Comparison of ENCODE assay signal across 1 cellular context in the genomic region with DNA sequence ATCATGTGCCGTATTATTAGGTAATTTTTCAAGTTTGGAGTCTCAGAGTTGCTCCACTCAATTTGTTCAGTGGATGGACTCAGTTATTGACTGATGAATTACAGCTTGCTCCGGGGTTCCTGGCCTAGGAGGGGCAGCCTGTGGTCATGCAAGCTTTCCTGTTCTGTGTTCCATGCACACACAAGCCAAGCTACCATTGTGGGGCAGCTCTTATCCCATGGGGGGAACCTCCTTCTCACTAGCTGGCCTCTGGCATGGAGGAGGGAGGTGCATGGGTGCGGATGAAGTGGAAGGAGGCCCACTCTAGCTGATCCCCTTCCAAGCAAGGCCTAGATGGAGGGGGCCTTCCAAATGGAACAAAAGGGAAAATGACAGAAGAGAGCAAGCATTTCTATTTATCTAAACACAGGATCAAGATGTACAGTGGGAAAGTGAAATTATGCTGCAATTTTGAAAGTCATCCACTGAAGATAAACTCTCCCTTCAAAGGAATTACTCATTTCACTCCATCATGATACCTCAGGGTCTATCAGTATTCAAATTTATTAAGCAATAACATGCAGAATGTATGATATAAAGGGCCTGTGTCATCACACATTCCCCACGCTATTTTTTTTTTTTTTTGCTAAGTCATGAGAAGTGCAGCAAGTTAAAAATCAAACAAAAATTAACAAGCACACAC.
TF ChIP-seq lines count a peak whose summit lies in the region.

No MANE protein-coding gene starts in this region.

TF ChIP-seq in SK-N-SH, 30 proteins besides CTCF, POLR2A, EP300 and RAD21 (continued from another document):
- no peak for TF ChIP-seq USF1 (IDR thresholded peaks at IDR 0.05; ENCODE audit: borderline replicate concordance, low read depth)
